In the genomic region with DNA sequence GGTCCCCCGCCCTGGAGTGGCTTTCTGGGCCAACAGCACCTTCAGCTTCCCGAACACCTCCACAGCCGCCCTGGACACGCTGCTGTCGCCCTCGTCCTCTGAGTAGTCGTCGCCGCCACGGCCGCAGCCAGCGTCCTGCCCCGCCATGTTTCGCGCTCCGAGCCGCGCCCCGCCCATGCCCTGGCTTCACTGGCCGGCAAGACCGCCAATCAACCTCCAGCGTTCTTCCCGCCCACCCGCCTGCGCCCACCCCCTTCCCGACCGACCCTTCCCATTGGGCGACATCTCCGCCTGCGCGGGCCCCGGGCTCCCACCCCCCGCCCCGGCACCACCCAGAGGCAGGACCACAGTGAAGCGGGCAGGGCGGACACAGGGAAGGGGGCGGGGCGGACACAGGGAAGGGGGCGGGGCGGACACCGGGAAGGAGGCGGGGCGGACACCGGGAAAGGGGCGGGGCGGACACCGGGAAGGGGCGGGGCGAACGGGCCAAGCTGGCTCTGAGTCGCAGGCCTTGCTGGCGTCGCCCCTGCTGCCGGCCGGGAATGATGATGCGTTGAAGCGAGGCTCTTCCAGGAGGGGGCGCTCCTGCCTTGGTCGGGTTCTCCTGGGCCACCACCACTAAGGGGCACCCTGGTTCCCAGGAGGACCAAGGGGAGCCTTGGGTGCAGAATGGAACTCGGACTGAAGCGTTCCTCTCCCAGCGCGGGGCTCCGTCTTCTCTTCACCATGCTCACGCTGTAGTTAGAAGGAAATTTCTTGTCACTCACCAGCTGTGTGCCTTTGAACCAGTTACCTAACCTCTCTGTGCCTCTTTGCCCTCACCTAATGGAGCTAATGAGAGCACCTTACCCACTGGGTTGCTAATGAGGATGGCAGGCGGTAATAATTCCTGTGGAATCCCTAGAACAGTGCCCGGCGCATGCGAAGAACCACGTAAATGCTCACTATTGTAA, we compare ENCODE assay signal across 8 cellular contexts. TPM values are rescaled to one million over a fixed set of nuclear protein-coding genes. Genes with fewer than 3 reads are reported as not detected.
DNase-seq lines count a peak whose midpoint lies in the region; TF ChIP-seq lines count a peak whose summit lies in the region.

A gene (minus strand): TSS at position 166 of the 953 bp plus-strand sequence. CDS start 19 bp downstream, at position 147.

- H3K36me3 Mint-ChIP-seq in nephron progenitor cell (ENCODE audit: low read depth): no peaks in the 10 kb centered on the region
- peaks cover 8% of the 10 kb centered on the region for H3K36me3 Mint-ChIP-seq in stimulated activated naive CD8-positive, alpha-beta T cell treated with anti-CD3 and anti-CD28 coated beads, Interleukin-15, Interleukin-2, amounts not matched to agents 100 ng/mL and 50 ng/mL, for 24 hours (ENCODE audit: low read depth)

- peak within 1 kb of the TSS; percentile 83 for H3K4me3 Mint-ChIP-seq in nephron progenitor cell
- peak within 1 kb of the TSS; percentile 85 for H3K4me3 Mint-ChIP-seq in stimulated activated naive CD8-positive, alpha-beta T cell treated with anti-CD3 and anti-CD28 coated beads, Interleukin-15, Interleukin-2, amounts not matched to agents 100 ng/mL and 50 ng/mL, for 24 hours

- TF ChIP-seq POLR2A in Raji (IDR thresholded peaks at IDR 0.05; ENCODE audit: insufficient read depth, low read depth, low read length): peak; percentile 54

- no peak within 1 kb of the TSS for H3K27ac Mint-ChIP-seq in nephron progenitor cell
- H3K27ac Mint-ChIP-seq in stimulated activated naive CD8-positive, alpha-beta T cell treated with anti-CD3 and anti-CD28 coated beads, Interleukin-15, Interleukin-2, amounts not matched to agents 100 ng/mL and 50 ng/mL, for 24 hours: peak within 1 kb of the TSS; percentile 76

- peaks cover 57% of the 10 kb centered on the region for H3K9me3 Mint-ChIP-seq in nephron progenitor cell
- H3K9me3 Mint-ChIP-seq in stimulated activated naive CD8-positive, alpha-beta T cell treated with anti-CD3 and anti-CD28 coated beads, Interleukin-15, Interleukin-2, amounts not matched to agents 100 ng/mL and 50 ng/mL, for 24 hours: no peaks in the 10 kb centered on the region

- H3K9ac ChIP-seq in ES-I3 (ENCODE audit: low read depth, low read length) (peak within 1 kb of the TSS; percentile 86), Loucy (ENCODE audit: low read depth, low read length, poor library complexity, severe bottlenecking) (peak within 1 kb of the TSS; percentile 79)

- H3K27me3 Mint-ChIP-seq in nephron progenitor cell (ENCODE audit: low read depth, poor library complexity): peaks cover 8% of the 10 kb centered on the region
- H3K27me3 Mint-ChIP-seq in stimulated activated naive CD8-positive, alpha-beta T cell treated with anti-CD3 and anti-CD28 coated beads, Interleukin-15, Interleukin-2, amounts not matched to agents 100 ng/mL and 50 ng/mL, for 24 hours: no peaks in the 10 kb centered on the region

- TF ChIP-seq CTCF in Loucy (conservative IDR thresholded peaks at IDR 0.05; ENCODE audit: low read length): peak; percentile 64
- TF ChIP-seq CTCF in fibroblast of pulmonary artery (IDR thresholded peaks at IDR 0.05; ENCODE audit: low read length, missing control alignments): peak; percentile 56
- peak; percentile 49 for TF ChIP-seq CTCF in nephron progenitor cell (IDR thresholded peaks at IDR 0.05)

- H2AFZ ChIP-seq in Loucy (ENCODE audit: low read length): peak within 1 kb of the TSS; percentile 86

- H3K9me2 ChIP-seq in Loucy (replicated peaks; ENCODE audit: low read depth, low read length): no peaks in the 10 kb centered on the region

- no peaks in the 10 kb centered on the region for H3F3A ChIP-seq in Loucy (ENCODE audit: low read depth)

- H3K79me2 ChIP-seq in Loucy (ENCODE audit: insufficient read depth, low read length): peaks cover 17% of the 10 kb centered on the region

- peaks cover 6% of the 10 kb centered on the region for H4K20me1 ChIP-seq in Loucy (ENCODE audit: insufficient read depth, low read length, poor library complexity, severe bottlenecking)

- H3K9me3 ChIP-seq in ES-I3 (ENCODE audit: control insufficient read depth, insufficient read depth, low read length): no peaks in the 10 kb centered on the region
- no peaks in the 10 kb centered on the region for H3K9me3 ChIP-seq in Loucy (ENCODE audit: insufficient read depth, low read depth, low read length)

- H3K4me1 ChIP-seq in ES-I3 (ENCODE audit: insufficient read depth, low read length): peaks cover 3% of the 10 kb centered on the region; the same call in 1 of the 2 replicates
- H3K4me1 ChIP-seq in Loucy (ENCODE audit: insufficient read depth, low read length, poor library complexity, severe bottlenecking): no peaks in the 10 kb centered on the region

- peaks cover 14% of the 10 kb centered on the region for H3K4me1 Mint-ChIP-seq in nephron progenitor cell
- H3K4me1 Mint-ChIP-seq in stimulated activated naive CD8-positive, alpha-beta T cell treated with anti-CD3 and anti-CD28 coated beads, Interleukin-15, Interleukin-2, amounts not matched to agents 100 ng/mL and 50 ng/mL, for 24 hours (ENCODE audit: low read depth): peaks cover 7% of the 10 kb centered on the region

- H3K27me3 ChIP-seq in H7 (ENCODE audit: control insufficient read depth, insufficient read depth, low read length): peaks cover 13% of the 10 kb centered on the region
- no peaks in the 10 kb centered on the region for H3K27me3 ChIP-seq in Loucy (ENCODE audit: insufficient read depth, low read length, poor library complexity, severe bottlenecking)

- H3K4me2 ChIP-seq in Loucy (ENCODE audit: low read depth, low read length, poor library complexity, severe bottlenecking): peak within 1 kb of the TSS; percentile 87

- DNase-seq in H7 (peak; percentile 99), fibroblast of pulmonary artery (ENCODE audit: low read depth) (peak; percentile 91), nephron progenitor cell (peak; percentile 89)
- peak; percentile 80 for DNase-seq in activated T-helper 9 cell treated with anti-CD3 and anti-CD28 coated beads, Interleukin-2, amount 50 U/mL, for 16 hours (ENCODE audit: low read depth)

- H3K36me3 ChIP-seq in ES-I3 (ENCODE audit: insufficient read depth, low read length): no peaks in the 10 kb centered on the region
- H3K36me3 ChIP-seq in H7 (replicated peaks; ENCODE audit: control insufficient read depth, insufficient read depth, low read length): no peaks in the 10 kb centered on the region; the same call in 1 of the 2 replicates
- H3K36me3 ChIP-seq in Loucy (ENCODE audit: insufficient read depth, low read length): no peaks in the 10 kb centered on the region

- H3K4me3 ChIP-seq in H7 (ENCODE audit: insufficient read depth, low read depth, low read length) (peak within 1 kb of the TSS; percentile 77), Loucy (ENCODE audit: low read length, poor library complexity, severe bottlenecking) (peak within 1 kb of the TSS; percentile 96), fibroblast of pulmonary artery (replicated peaks; ENCODE audit: low read depth, low read length) (peak within 1 kb of the TSS; percentile 63)

RNA-seq across cellular contexts. Expression of the gene that starts here (rescaled TPM):
- total RNA-seq in H7 (2014; rRNA removed; shearing (Covaris generic)): 41.5 and 47.2 TPM in 2 replicates

Comparison
In these comparisons a context has a peak if more than half of its experiments do, and no peak if none do; other contexts are left out.
1. Peak in every context shown above with its lines: DNase-seq and H3K4me3 ChIP-seq.